Comparison of ENCODE assay signal across 23 cellular contexts in the genomic region with DNA sequence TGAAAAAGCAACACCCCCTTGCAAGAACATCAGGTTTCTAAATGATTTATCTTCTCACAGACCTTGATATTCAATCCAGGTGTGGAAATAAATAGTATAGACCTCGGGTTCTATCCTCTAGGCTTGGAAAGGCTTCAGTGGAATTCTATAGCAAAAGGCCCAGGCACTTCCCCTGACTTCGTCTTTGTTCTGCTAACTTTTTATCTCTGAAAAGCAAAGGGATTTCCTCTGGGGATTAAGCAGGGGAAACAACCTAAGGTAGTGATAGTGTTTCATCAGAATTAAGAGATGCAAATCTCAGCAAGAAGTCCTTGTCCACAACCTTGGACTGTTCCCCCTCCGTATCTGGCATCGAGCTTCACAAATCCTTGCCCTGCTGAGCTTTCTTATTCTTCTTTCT.
"Had no signal": no experiment of that assay in that cellular context is flagged by ENCODE, and none has a peak within 500 bp of the region (broad histone marks: within the 10 kb centered on the region; RNA-seq: fewer than 3 reads in every experiment).

No MANE protein-coding gene starts in this region.

- ATAC-seq: activated CD4-positive, CD25-positive, alpha-beta regulatory T cell treated with anti-CD3 and anti-CD28 coated beads, Interleukin-2, amount 50 U/mL, for 24 hours; activated T-cell treated with anti-CD3 and anti-CD28 coated beads, Interleukin-2, amount 50 U/mL, for 72 hours; body of pancreas; left cardiac atrium; mucosa of descending colon; right lobe of liver; upper lobe of right lung had no signal

- H3K4me3 Mint-ChIP-seq: activated CD4-positive, alpha-beta memory T cell treated with anti-CD3 and anti-CD28 coated beads, Interleukin-2, amount 10 ng/mL, durations not matched to agents 7 days and 5 days; activated CD4-positive, alpha-beta T cell treated with anti-CD3 and anti-CD28 coated beads, Interleukin-2, amount 10 ng/mL, durations not matched to agents 24 days and 14 days; activated naive CD4-positive, alpha-beta T cell treated with anti-CD3 and anti-CD28 coated beads for 36 hours; activated T-cell treated with anti-CD3 and anti-CD28 coated beads, Interleukin-2, amount 50 U/mL, for 72 hours; memory B cell; stimulated activated naive CD8-positive, alpha-beta T cell treated with anti-CD3 and anti-CD28 coated beads, Interleukin-15, Interleukin-2, amounts not matched to agents 100 ng/mL and 50 ng/mL, for 24 hours; T-helper 2 cell treated with Interferon-gamma antibody and Interleukin-4, amounts not matched to agents 5 μg/mL and 100 μg/mL, for 36 hours had no signal

- H3K4me3 ChIP-seq: body of pancreas, mucosa of descending colon, right lobe of liver, skin epidermis, thyroid gland, upper lobe of right lung had no signal

- H3K27ac Mint-ChIP-seq: activated CD4-positive, alpha-beta memory T cell treated with anti-CD3 and anti-CD28 coated beads, Interleukin-2, amount 10 ng/mL, durations not matched to agents 7 days and 5 days; activated CD4-positive, alpha-beta T cell treated with anti-CD3 and anti-CD28 coated beads, Interleukin-2, amount 10 ng/mL, durations not matched to agents 24 days and 14 days; activated naive CD4-positive, alpha-beta T cell treated with anti-CD3 and anti-CD28 coated beads for 36 hours; activated T-cell treated with anti-CD3 and anti-CD28 coated beads, Interleukin-2, amount 50 U/mL, for 72 hours; memory B cell; stimulated activated naive CD8-positive, alpha-beta T cell treated with anti-CD3 and anti-CD28 coated beads, Interleukin-15, Interleukin-2, amounts not matched to agents 100 ng/mL and 50 ng/mL, for 24 hours; T-helper 2 cell treated with Interferon-gamma antibody and Interleukin-4, amounts not matched to agents 5 μg/mL and 100 μg/mL, for 36 hours had no signal

- H3K4me1 ChIP-seq: body of pancreas, right lobe of liver, thyroid gland, upper lobe of right lung had no signal

- DNase-seq: activated CD4-positive, alpha-beta memory T cell treated with anti-CD3 and anti-CD28 coated beads, Interleukin-2, amount 10 ng/mL, durations not matched to agents 7 days and 5 days; activated CD4-positive, alpha-beta T cell treated with anti-CD3 and anti-CD28 coated beads, Interleukin-2, amount 10 ng/mL, durations not matched to agents 24 days and 14 days; activated effector memory CD4-positive, alpha-beta T cell treated with Interleukin-2 at 50 U/mL for 16 hours; activated naive CD4-positive, alpha-beta T cell treated with anti-CD3 and anti-CD28 coated beads for 36 hours; activated T-cell treated with anti-CD3 and anti-CD28 coated beads, Interleukin-2, amount 50 U/mL, for 72 hours; anterior cingulate cortex; body of pancreas; effector CD4-positive, alpha-beta T cell; glutamatergic neuron; hippocampal formation; left cardiac atrium; mucosa of descending colon; posterior cingulate gyrus; right lobe of liver; stimulated activated CD4-positive, alpha-beta T cell treated with anti-CD3 and anti-CD28 coated beads, Interleukin-1b, Interleukin-23, amount 100 ng/mL, for 48 hours; substantia nigra; thyroid gland; upper lobe of right lung had no signal

- H3K27me3 ChIP-seq: body of pancreas, right lobe of liver, thyroid gland, upper lobe of right lung had no signal

- H3K27ac ChIP-seq: body of pancreas, right lobe of liver, skin epidermis, thyroid gland, upper lobe of right lung had no signal

- H3K27me3 Mint-ChIP-seq: activated CD4-positive, alpha-beta memory T cell treated with anti-CD3 and anti-CD28 coated beads, Interleukin-2, amount 10 ng/mL, durations not matched to agents 7 days and 5 days; activated CD4-positive, alpha-beta T cell treated with anti-CD3 and anti-CD28 coated beads, Interleukin-2, amount 10 ng/mL, durations not matched to agents 24 days and 14 days; memory B cell; stimulated activated naive CD8-positive, alpha-beta T cell treated with anti-CD3 and anti-CD28 coated beads, Interleukin-15, Interleukin-2, amounts not matched to agents 100 ng/mL and 50 ng/mL, for 24 hours had no signal

- H3K4me1 Mint-ChIP-seq: activated CD4-positive, alpha-beta memory T cell treated with anti-CD3 and anti-CD28 coated beads, Interleukin-2, amount 10 ng/mL, durations not matched to agents 7 days and 5 days; activated CD4-positive, alpha-beta T cell treated with anti-CD3 and anti-CD28 coated beads, Interleukin-2, amount 10 ng/mL, durations not matched to agents 24 days and 14 days had no signal

- H3K36me3 ChIP-seq: right lobe of liver, thyroid gland, upper lobe of right lung had no signal

- H3K9me3 Mint-ChIP-seq: activated T-cell treated with anti-CD3 and anti-CD28 coated beads, Interleukin-2, amount 50 U/mL, for 72 hours; stimulated activated naive CD8-positive, alpha-beta T cell treated with anti-CD3 and anti-CD28 coated beads, Interleukin-15, Interleukin-2, amounts not matched to agents 100 ng/mL and 50 ng/mL, for 24 hours; T-helper 2 cell treated with Interferon-gamma antibody and Interleukin-4, amounts not matched to agents 5 μg/mL and 100 μg/mL, for 36 hours had no signal

- H3K9me3 ChIP-seq: body of pancreas, mucosa of descending colon, right lobe of liver, thyroid gland, upper lobe of right lung had no signal
